In genomic region chr12:113461666-113462065, GRCh38 we compare ENCODE assay signal across 9 cellular contexts. TPM values are rescaled to one million over a fixed set of nuclear protein-coding genes. Genes with fewer than 3 reads are reported as not detected.
DNase-seq lines count a peak whose midpoint lies in the region; ATAC-seq, FAIRE-seq and TF ChIP-seq lines count a peak whose summit lies in the region.
"Had no signal": no experiment of that assay in that cellular context is flagged by ENCODE, and none has a peak within 500 bp of the region (broad histone marks: within the 10 kb centered on the region; RNA-seq: fewer than 3 reads in every experiment).

No MANE protein-coding gene starts in this region.

- BruUV-seq in GM12878 (replicated peaks; lab: Mats Ljungman, UMichigan) = no TSS peak

- no peak overlapping the region for H2AFZ ChIP-seq in GM12878 (ENCODE audit: control insufficient read depth, low read depth, low read length)

- intact Hi-C loops in activated CD4-positive, alpha-beta T cell treated with anti-CD3 and anti-CD28 coated beads for 36 hours (cut with DNase I, micrococcal nuclease) = loop anchor here (1.0 to 10.0 kb wide), 4 partner anchors 19 to 1213 kb away; no protein-coding TSS in a partner anchor
- intact Hi-C loops in GM12878 (cut with micrococcal nuclease; ENCODE audit: unreplicated experiment) = loop anchor here (1.0 kb wide), 1 partner anchor 451 kb away; no protein-coding TSS in a partner anchor

- ATAC-seq in activated CD4-positive, alpha-beta T cell treated with anti-CD3 and anti-CD28 coated beads for 36 hours = peak; percentile 32
- peak; percentile 69 for ATAC-seq in GM12878
- ATAC-seq in HG03460 (IDR thresholded peaks at IDR 0.05; ENCODE audit: unreplicated experiment) = no peak
- ATAC-seq in activated T-cell treated with anti-CD3 and anti-CD28 coated beads, Interleukin-2, amount 50 U/mL, for 4 hours = no peak

- RAD21 ChIA-PET in GM12878 (lab: Charles Lee; ENCODE audit: unreplicated experiment) = interaction anchor here (0.6 to 1.8 kb wide), 6 partner anchors 16 to 505 kb away, joined by 3 to 4 read pairs (median 3); partner anchors contain the start of gene RBM19

- H3K9me3 ChIP-seq in GM12878 (replicated peaks; ENCODE audit: control insufficient read depth, insufficient read depth, low read length) = no peaks in the 10 kb centered on the region; the same call in 2 of the 3 replicates

- H3K27ac ChIP-seq in GM12878 (ENCODE audit: control insufficient read depth, insufficient read depth) = no peak overlapping the region

- no peak overlapping the region for H3K4me3 ChIP-seq in GM12878

- H3K9ac ChIP-seq in GM12878 (ENCODE audit: control insufficient read depth, insufficient read depth, low read length) = no peak overlapping the region

- no peaks in the 10 kb centered on the region for H3K4me1 ChIP-seq in GM12878 (ENCODE audit: control insufficient read depth, insufficient read depth, low read length)

- SMC1A ChIA-PET in GM12878 (lab: Charles Lee; ENCODE audit: uncharacterized antibody, unreplicated experiment) = interaction anchor here (0.5 to 1.4 kb wide), 3 partner anchors 41 to 149 kb away, joined by 3 to 5 read pairs (median 3); no protein-coding TSS in a partner anchor

- in situ Hi-C loops in GM12878 (cut with MboI) = loop anchor here (5.0 kb wide), 1 partner anchor 451 kb away; no protein-coding TSS in a partner anchor

- H3K9me3 Mint-ChIP-seq in activated CD4-positive, alpha-beta T cell treated with anti-CD3 and anti-CD28 coated beads for 36 hours (ENCODE audit: low read depth) = no peaks in the 10 kb centered on the region
- H3K9me3 Mint-ChIP-seq in activated T-cell treated with anti-CD3 and anti-CD28 coated beads, Interleukin-2, amount 50 U/mL, for 4 hours = no peaks in the 10 kb centered on the region

- H3K79me2 ChIP-seq in GM12878 (ENCODE audit: control insufficient read depth, insufficient read depth, low read length) = no peaks in the 10 kb centered on the region

- TF ChIP-seq CTCF in GM12878 (IDR thresholded peaks at IDR 0.05 in 2 of 3, conservative IDR thresholded peaks at IDR 0.05 in 1 of 3; ENCODE audit: control insufficient read depth in 2 of 3, extremely low read depth in 1 of 3, insufficient read depth in 1 of 3, low read depth in 3 of 3, low read length in 3 of 3) = peak; percentile 40 to 54 (median 50)

- no peak for FAIRE-seq in GM12878 (lab: Jason Lieb, UNC)

- H3K4me1 Mint-ChIP-seq in activated CD4-positive, alpha-beta T cell treated with anti-CD3 and anti-CD28 coated beads for 36 hours = peaks cover 19% of the 10 kb centered on the region
- peaks cover 18% of the 10 kb centered on the region for H3K4me1 Mint-ChIP-seq in activated T-cell treated with anti-CD3 and anti-CD28 coated beads, Interleukin-2, amount 50 U/mL, for 4 hours (ENCODE audit: low read depth)

- no peak for TF ChIP-seq POLR2A in GM12878 (IDR thresholded peaks at IDR 0.05; ENCODE audit: low read depth, low read length)

- H3K27ac Mint-ChIP-seq in activated CD4-positive, alpha-beta T cell treated with anti-CD3 and anti-CD28 coated beads for 36 hours = no peak overlapping the region

- peaks cover 61% of the 10 kb centered on the region for H3K27me3 Mint-ChIP-seq in activated CD4-positive, alpha-beta T cell treated with anti-CD3 and anti-CD28 coated beads for 36 hours
- peaks cover 72% of the 10 kb centered on the region for H3K27me3 Mint-ChIP-seq in activated T-cell treated with anti-CD3 and anti-CD28 coated beads, Interleukin-2, amount 50 U/mL, for 4 hours (ENCODE audit: low read depth)

- no peak for TF ChIP-seq RAD21 in GM12878 (IDR thresholded peaks at IDR 0.05; ENCODE audit: insufficient read depth, low read depth, low read length)

- no peak overlapping the region for H3K4me2 ChIP-seq in GM12878 (ENCODE audit: control insufficient read depth, insufficient read depth)

- 1% methylated on average over 5 of the region's 5 CpGs for WGBS in GM12878 (ENCODE audit: insufficient coverage, insufficient replicate concordance, low lambda C conversion rate, missing lambda C conversion rate)

- POLR2A ChIA-PET in activated CD4-positive, alpha-beta T cell treated with anti-CD3 and anti-CD28 coated beads for 36 hours (lab: Charles Lee) = interaction anchor here (0.6 to 0.7 kb wide), 2 partner anchors 54 to 309 kb away, joined by 3 to 7 read pairs; no protein-coding TSS in a partner anchor
- POLR2A ChIA-PET in GM12878 (lab: Charles Lee) = no interaction called here

- no peaks in the 10 kb centered on the region for H3K36me3 ChIP-seq in GM12878 (ENCODE audit: control insufficient read depth in 2 of 2, insufficient read depth in 2 of 2, low read length in 1 of 2)

- TF ChIP-seq EP300 in GM12878 (IDR thresholded peaks at IDR 0.05; ENCODE audit: borderline replicate concordance in 1 of 2, control insufficient read depth in 1 of 2, low read depth in 2 of 2, low read length in 2 of 2) = no peak

- H3K27me3 ChIP-seq in GM12878 (replicated peaks in 1 of 2; ENCODE audit: control insufficient read depth in 2 of 2, insufficient read depth in 2 of 2, low read length in 1 of 2) = peaks cover 12 to 18% of the 10 kb centered on the region in 2 experiments; a peak in 3 of 4 replicates

- H3K36me3 Mint-ChIP-seq in activated CD4-positive, alpha-beta T cell treated with anti-CD3 and anti-CD28 coated beads for 36 hours (ENCODE audit: low read depth) = no peaks in the 10 kb centered on the region
- no peaks in the 10 kb centered on the region for H3K36me3 Mint-ChIP-seq in activated T-cell treated with anti-CD3 and anti-CD28 coated beads, Interleukin-2, amount 50 U/mL, for 4 hours (ENCODE audit: insufficient read depth)

- CTCF ChIA-PET in activated CD4-positive, alpha-beta T cell treated with anti-CD3 and anti-CD28 coated beads for 36 hours (lab: Charles Lee) = interaction anchor here (0.6 to 2.2 kb wide), 12 partner anchors 9 to 298 kb away, joined by 3 to 8 read pairs (median 3); partner anchors contain the start of gene SDSL
- CTCF ChIA-PET in GM12878 (lab: Yijun Ruan, JAX) = interaction anchor here (0.7 to 2.7 kb wide), 17 partner anchors 9 to 456 kb away, joined by 3 to 11 read pairs (median 4); partner anchors contain the start of gene SLC8B1

- no peaks in the 10 kb centered on the region for H4K20me1 ChIP-seq in GM12878 (ENCODE audit: control insufficient read depth, insufficient read depth)

- no peak for DNase-seq in activated CD4-positive, alpha-beta T cell treated with anti-CD3 and anti-CD28 coated beads for 36 hours
- DNase-seq in activated CD4-positive, alpha-beta T cell treated with anti-CD3 and anti-CD28 coated beads, Interleukin-2, amount 50 U/mL, for 4 hours = no peak
- DNase-seq in NAMALWA (ENCODE audit: low spot score) (peak; percentile 68), GM12878 (ENCODE audit: low read depth, low spot score) (no peak), renal cortical epithelial cell (ENCODE audit: low read depth) (peak; percentile 6), epidermal melanocyte (ENCODE audit: insufficient read length, low spot score) (no peak)
- no peak for DNase-seq in activated T-cell treated with anti-CD3 and anti-CD28 coated beads, Interleukin-2, amount 50 U/mL, for 4 hours

- no peak overlapping the region for H3K4me3 Mint-ChIP-seq in activated CD4-positive, alpha-beta T cell treated with anti-CD3 and anti-CD28 coated beads for 36 hours
- H3K4me3 Mint-ChIP-seq in activated T-cell treated with anti-CD3 and anti-CD28 coated beads, Interleukin-2, amount 50 U/mL, for 4 hours = no peak overlapping the region

RNA-seq across cellular contexts. Expression of gene LHX5, which starts 10.0 kb away (rescaled TPM):
- not detected for total RNA-seq in activated CD4-positive, alpha-beta T cell treated with anti-CD3 and anti-CD28 coated beads for 36 hours
- not detected in 2 replicates for total RNA-seq in GM12878 (2013; cell fraction: nucleolus; rRNA removed)
- total RNA-seq in GM12878 (2014; rRNA removed) (not detected in 2 replicates), GM12878 (2014; rRNA removed; fragmentation: Illumina TruSeq; extraction: Trizol) (not detected in 2 replicates), GM12878 (2021) (not detected in 2 replicates), renal cortical epithelial cell (0.35 TPM in 1 of 2 replicates, not detected in the other)
- not detected for polyA plus RNA-seq in GM12878 (2011; ENCODE audit: low read depth)
- polyA plus RNA-seq in GM12878 (2011; rRNA removed) (0.03 TPM in 1 of 2 replicates, not detected in the other), GM12878 (2014; fragmentation: Illumina TruSeq; extraction: Trizol) (not detected in 2 replicates), GM12878 (2014; fragmentation: Nextera tagmentation; extraction: Ambion mirVana) (not detected), GM12878 (2014; rRNA removed) (not detected in 2 replicates), GM12878 (2016; fragmentation: Nextera tagmentation; extraction: Ambion mirVana) (not detected)
- 0.01 and 0.05 TPM in 2 replicates for polyA plus RNA-seq in GM12878 (2011; cell fraction: cytosol; rRNA removed)
- polyA plus RNA-seq in GM12878 (2011; cell fraction: nucleus; rRNA removed) = 0.03 TPM in 1 of 2 replicates, not detected in the other
- polyA plus RNA-seq in GM12878 (2012) = not detected in 2 replicates
- polyA minus RNA-seq in GM12878 (2011; rRNA and poly(A)+ RNA removed) = not detected in 2 replicates
- polyA minus RNA-seq in GM12878 (2011; cell fraction: cytosol; rRNA and poly(A)+ RNA removed) = not detected in 2 replicates
- polyA minus RNA-seq in GM12878 (2011; cell fraction: nucleus; rRNA and poly(A)+ RNA removed) = not detected in 2 replicates
- total RNA-seq in activated T-cell treated with anti-CD3 and anti-CD28 coated beads, Interleukin-2, amount 50 U/mL, for 4 hours = not detected

RNA-seq across cellular contexts. Expression of gene SDSL, which starts 39.5 kb away (rescaled TPM):
- 1 to 10 TPM; 1.5 to 3.9 TPM for total RNA-seq in activated CD4-positive, alpha-beta T cell treated with anti-CD3 and anti-CD28 coated beads for 36 hours
- total RNA-seq in GM12878 (2013; cell fraction: nucleolus; rRNA removed) = not detected in 2 replicates
- total RNA-seq in GM12878 (2014; rRNA removed) = 1.2 and 1.6 TPM in 2 replicates
- total RNA-seq in GM12878 (2014; rRNA removed; fragmentation: Illumina TruSeq; extraction: Trizol) = 0.27 and 1.2 TPM in 2 replicates
- total RNA-seq in GM12878 (2021) = 1.3 and 1.5 TPM in 2 replicates
- 0.37 TPM for polyA plus RNA-seq in GM12878 (2011; ENCODE audit: low read depth)
- polyA plus RNA-seq in GM12878 (2011; rRNA removed) = 0.65 and 1.7 TPM in 2 replicates
- 3.4 and 5.9 TPM in 2 replicates for polyA plus RNA-seq in GM12878 (2011; cell fraction: cytosol; rRNA removed)
- 1.5 and 2.4 TPM in 2 replicates for polyA plus RNA-seq in GM12878 (2011; cell fraction: nucleus; rRNA removed)
- polyA plus RNA-seq in GM12878 (2012) = 0.68 and 0.91 TPM in 2 replicates
- 0.25 TPM in 1 of 2 replicates, not detected in the other for polyA plus RNA-seq in GM12878 (2014; fragmentation: Illumina TruSeq; extraction: Trizol)
- polyA plus RNA-seq in GM12878 (2014; fragmentation: Nextera tagmentation; extraction: Ambion mirVana) = under 1 TPM; 0.18 to 0.49 TPM
- 0.72 and 1.2 TPM in 2 replicates for polyA plus RNA-seq in GM12878 (2014; rRNA removed)
- 1 to 10 TPM; 4.1 to 4.4 TPM for polyA plus RNA-seq in GM12878 (2016; fragmentation: Nextera tagmentation; extraction: Ambion mirVana)
- 0.59 and 1.4 TPM in 2 replicates for polyA minus RNA-seq in GM12878 (2011; rRNA and poly(A)+ RNA removed)
- polyA minus RNA-seq in GM12878 (2011; cell fraction: cytosol; rRNA and poly(A)+ RNA removed) = 1.5 and 2.1 TPM in 2 replicates
- polyA minus RNA-seq in GM12878 (2011; cell fraction: nucleus; rRNA and poly(A)+ RNA removed) = 1.6 and 1.9 TPM in 2 replicates
- total RNA-seq in renal cortical epithelial cell = 10.1 and 12.5 TPM in 2 replicates
- under 1 TPM in 1 of 3 donors, not detected in 2; 0.46 TPM for total RNA-seq in activated T-cell treated with anti-CD3 and anti-CD28 coated beads, Interleukin-2, amount 50 U/mL, for 4 hours

RNA-seq across cellular contexts. Expression of gene SDS, which starts 58.0 kb away (rescaled TPM):
- total RNA-seq in activated CD4-positive, alpha-beta T cell treated with anti-CD3 and anti-CD28 coated beads for 36 hours = not detected
- not detected in 2 replicates for total RNA-seq in GM12878 (2013; cell fraction: nucleolus; rRNA removed)
- total RNA-seq in GM12878 (2014; rRNA removed) (not detected in 2 replicates), GM12878 (2014; rRNA removed; fragmentation: Illumina TruSeq; extraction: Trizol) (not detected in 2 replicates), GM12878 (2021) (0.18 TPM in 1 of 2 replicates, not detected in the other), renal cortical epithelial cell (0.25 TPM in 1 of 2 replicates, not detected in the other)
- not detected for polyA plus RNA-seq in GM12878 (2011; ENCODE audit: low read depth)
- polyA plus RNA-seq in GM12878 (2011; rRNA removed) (not detected in 2 replicates), GM12878 (2014; fragmentation: Illumina TruSeq; extraction: Trizol) (not detected in 2 replicates), GM12878 (2014; fragmentation: Nextera tagmentation; extraction: Ambion mirVana) (not detected), GM12878 (2014; rRNA removed) (not detected in 2 replicates), GM12878 (2016; fragmentation: Nextera tagmentation; extraction: Ambion mirVana) (not detected)
- polyA plus RNA-seq in GM12878 (2011; cell fraction: cytosol; rRNA removed) = not detected in 2 replicates
- not detected in 2 replicates for polyA plus RNA-seq in GM12878 (2011; cell fraction: nucleus; rRNA removed)
- 0.07 and 0.12 TPM in 2 replicates for polyA plus RNA-seq in GM12878 (2012)
- polyA minus RNA-seq in GM12878 (2011; rRNA and poly(A)+ RNA removed) = not detected in 2 replicates
- polyA minus RNA-seq in GM12878 (2011; cell fraction: cytosol; rRNA and poly(A)+ RNA removed) = not detected in 2 replicates
- not detected in 2 replicates for polyA minus RNA-seq in GM12878 (2011; cell fraction: nucleus; rRNA and poly(A)+ RNA removed)
- total RNA-seq in activated T-cell treated with anti-CD3 and anti-CD28 coated beads, Interleukin-2, amount 50 U/mL, for 4 hours = under 1 TPM in 1 of 3 donors, not detected in 2; 0.18 TPM
- total RNA-seq: Daoy had no signal

Comparison
In these comparisons a context has a peak if more than half of its experiments do, and no peak if none do; other contexts are left out.
1. ATAC-seq: peak in activated CD4-positive, alpha-beta T cell treated with anti-CD3 and anti-CD28 coated beads for 36 hours (single experiment) and GM12878 (single experiment); none in HG03460 (single experiment) and activated T-cell treated with anti-CD3 and anti-CD28 coated beads, Interleukin-2, amount 50 U/mL, for 4 hours (0 of 2).
2. DNase-seq: peak in NAMALWA (single experiment) and renal cortical epithelial cell (single experiment); none in activated CD4-positive, alpha-beta T cell treated with anti-CD3 and anti-CD28 coated beads for 36 hours (single experiment), activated CD4-positive, alpha-beta T cell treated with anti-CD3 and anti-CD28 coated beads, Interleukin-2, amount 50 U/mL, for 4 hours (0 of 2), GM12878 (single experiment), activated T-cell treated with anti-CD3 and anti-CD28 coated beads, Interleukin-2, amount 50 U/mL, for 4 hours (single experiment) and epidermal melanocyte (single experiment).